Comparison of ENCODE assay signal across 8 cellular contexts in the genomic region with DNA sequence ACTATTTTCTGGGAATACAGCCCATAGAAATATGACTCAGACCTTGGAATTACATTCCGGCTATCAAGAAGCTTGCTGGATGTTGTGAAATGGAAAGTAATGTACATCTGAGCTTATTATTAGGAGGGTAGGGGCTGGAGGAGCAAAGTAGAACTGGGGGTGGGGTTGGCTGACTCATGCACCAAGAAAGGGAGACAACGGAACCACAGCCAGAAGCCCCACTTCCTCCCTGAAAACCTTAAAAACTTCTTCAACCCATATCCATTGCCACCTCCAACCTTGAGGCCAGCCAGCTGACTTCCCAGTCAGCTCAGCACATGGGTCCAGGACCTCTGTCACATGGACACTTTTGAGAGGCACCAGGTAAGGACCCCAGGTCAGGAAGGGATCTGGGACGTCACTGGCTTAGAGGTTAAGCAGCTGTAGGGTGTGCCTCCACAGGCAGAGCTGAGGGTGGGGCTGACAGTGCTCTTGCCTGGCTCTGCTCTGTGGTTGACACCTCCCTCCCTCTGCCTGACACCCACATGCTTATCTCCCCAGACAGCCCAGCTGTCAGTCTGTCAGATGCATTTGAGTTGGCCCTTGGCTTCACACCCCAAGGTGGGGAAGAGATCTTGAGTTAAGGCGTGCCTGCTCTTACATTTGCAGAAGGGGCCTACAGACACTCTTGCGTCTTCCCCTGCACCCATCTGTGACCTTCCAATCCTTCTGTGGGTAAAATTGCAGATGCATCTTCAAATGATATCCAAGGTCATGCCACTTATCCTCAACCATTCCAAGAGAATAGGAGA. TPM values are rescaled to one million over a fixed set of nuclear protein-coding genes. Genes with fewer than 3 reads are reported as not detected.
DNase-seq lines count a peak whose midpoint lies in the region; ATAC-seq, FAIRE-seq and TF ChIP-seq lines count a peak whose summit lies in the region.

No MANE protein-coding gene starts in this region.

- no peak for TF ChIP-seq EP300 in esophagus muscularis mucosa (IDR thresholded peaks at IDR 0.05)

- CTCF ChIA-PET in activated CD4-positive, alpha-beta T cell treated with anti-CD3 and anti-CD28 coated beads, Interleukin-2, amount 10 ng/mL, durations not matched to agents 7 days and 5 days (lab: Charles Lee) = interaction anchor here (0.5 to 4.0 kb wide), 14 partner anchors 8 to 144 kb away, joined by 3 to 33 read pairs (median 4); partner anchors contain the start of genes CEP85, DHDDS and SH3BGRL3
- CTCF ChIA-PET in endothelial cell of umbilical vein (lab: Charles Lee) (interaction anchor here (0.7 to 1.7 kb wide), 11 partner anchors 14 to 342 kb away, joined by 3 to 12 read pairs (median 5); partner anchors contain the start of genes CEP85 and ZNF593), OCI-LY7 (lab: Charles Lee; ENCODE audit: unreplicated experiment) (no interaction called here)

- H3K9me3 ChIP-seq in Karpas-422 (ENCODE audit: low read length) (no peaks in the 10 kb centered on the region), endothelial cell of umbilical vein (replicated peaks; ENCODE audit: control insufficient read depth, insufficient read depth, low read length) (no peaks in the 10 kb centered on the region), OCI-LY7 (ENCODE audit: low read length) (no peaks in the 10 kb centered on the region), esophagus muscularis mucosa (no peaks in the 10 kb centered on the region)

- no peaks in the 10 kb centered on the region for H3K4me1 ChIP-seq in Karpas-422 (ENCODE audit: low read length)
- H3K4me1 ChIP-seq in endothelial cell of umbilical vein (ENCODE audit: control insufficient read depth, extremely low read depth, insufficient read depth, low read length) = peaks cover 4% of the 10 kb centered on the region
- H3K4me1 ChIP-seq in OCI-LY7 (ENCODE audit: insufficient read depth, low read length, poor library complexity, severe bottlenecking) = no peaks in the 10 kb centered on the region
- H3K4me1 ChIP-seq in esophagus muscularis mucosa = peaks cover 0 to 8% (median 3%) of the 10 kb centered on the region in 4 donors

- H3K27me3 ChIP-seq in Karpas-422 (ENCODE audit: low read length) = no peaks in the 10 kb centered on the region
- H3K27me3 ChIP-seq in endothelial cell of umbilical vein (ENCODE audit: control insufficient read depth in 2 of 2, insufficient read depth in 2 of 2, low read length in 2 of 2) = peaks cover 0 to 3% of the 10 kb centered on the region in 2 experiments
- H3K27me3 ChIP-seq in esophagus muscularis mucosa = peaks cover 0 to 19% (median 0%) of the 10 kb centered on the region in 4 donors

- FAIRE-seq in endothelial cell of umbilical vein (lab: Jason Lieb, UNC) = no peak

- H3K27me3 Mint-ChIP-seq in activated CD4-positive, alpha-beta T cell treated with anti-CD3 and anti-CD28 coated beads, Interleukin-2, amount 10 ng/mL, durations not matched to agents 7 days and 5 days = no peaks in the 10 kb centered on the region

- H3K4me1 Mint-ChIP-seq in activated CD4-positive, alpha-beta T cell treated with anti-CD3 and anti-CD28 coated beads, Interleukin-2, amount 10 ng/mL, durations not matched to agents 7 days and 5 days = peaks cover 80% of the 10 kb centered on the region

- dilution Hi-C loops in endothelial cell of umbilical vein (cut with MboI; ENCODE audit: extremely low pct_ligation_motif_present, low sequenced_read_pairs) = no loop called here

- H3K4me2 ChIP-seq in Karpas-422 (ENCODE audit: low read depth, low read length, poor library complexity, severe bottlenecking) (no peak overlapping the region), endothelial cell of umbilical vein (ENCODE audit: insufficient read depth, low read length) (no peak overlapping the region), OCI-LY7 (ENCODE audit: low read length) (no peak overlapping the region)

- peak overlapping the region; percentile 88 for H3K27ac Mint-ChIP-seq in activated CD4-positive, alpha-beta T cell treated with anti-CD3 and anti-CD28 coated beads, Interleukin-2, amount 10 ng/mL, durations not matched to agents 7 days and 5 days

- H3K79me2 ChIP-seq in Karpas-422 (ENCODE audit: low read length) = no peaks in the 10 kb centered on the region
- H3K79me2 ChIP-seq in endothelial cell of umbilical vein (ENCODE audit: control insufficient read depth, insufficient read depth, low read length) = no peaks in the 10 kb centered on the region
- H3K79me2 ChIP-seq in OCI-LY7 (ENCODE audit: insufficient read depth, low read depth, low read length) = no peaks in the 10 kb centered on the region

- H3K4me3 ChIP-seq in Karpas-422 (ENCODE audit: low read length) (no peak overlapping the region), endothelial cell of umbilical vein (replicated peaks in 1 of 3; ENCODE audit: insufficient read depth in 1 of 3, low read depth in 1 of 3, low read length in 3 of 3) (no peak overlapping the region), skin epidermis (no peak overlapping the region), OCI-LY7 (ENCODE audit: low read depth, low read length, poor library complexity, severe bottlenecking) (no peak overlapping the region), esophagus muscularis mucosa (no peak overlapping the region)

- TF ChIP-seq CTCF in endothelial cell of umbilical vein (IDR thresholded peaks at IDR 0.05; ENCODE audit: extremely low read depth in 1 of 2, insufficient read depth in 1 of 2, low read depth in 1 of 2, low read length in 2 of 2) = no peak
- TF ChIP-seq CTCF in OCI-LY7 (conservative IDR thresholded peaks at IDR 0.05; ENCODE audit: low read length) = no peak
- no peak for TF ChIP-seq CTCF in esophagus muscularis mucosa (IDR thresholded peaks at IDR 0.05)

- ATAC-seq in GM19452 (IDR thresholded peaks at IDR 0.05; ENCODE audit: unreplicated experiment) = peak; percentile 88

- H3K36me3 ChIP-seq in Karpas-422 (ENCODE audit: insufficient read depth, low read length) (no peaks in the 10 kb centered on the region), endothelial cell of umbilical vein (ENCODE audit: control insufficient read depth in 2 of 2, extremely low read depth in 1 of 2, insufficient read depth in 2 of 2, low read length in 2 of 2) (no peaks in the 10 kb centered on the region), OCI-LY7 (ENCODE audit: insufficient read depth, low read length) (no peaks in the 10 kb centered on the region), esophagus muscularis mucosa (no peaks in the 10 kb centered on the region)

- TF ChIP-seq POLR2A in endothelial cell of umbilical vein (IDR thresholded peaks at IDR 0.05; ENCODE audit: low read depth, low read length) = no peak
- TF ChIP-seq POLR2A in esophagus muscularis mucosa (IDR thresholded peaks at IDR 0.05; ENCODE audit: low read depth) = no peak

- POLR2A ChIA-PET in activated CD4-positive, alpha-beta T cell treated with anti-CD3 and anti-CD28 coated beads, Interleukin-2, amount 10 ng/mL, durations not matched to agents 7 days and 5 days (lab: Charles Lee) = interaction anchor here (0.7 to 1.3 kb wide), 2 partner anchors 31 to 94 kb away, joined by 4 read pairs; no protein-coding TSS in a partner anchor
- POLR2A ChIA-PET in endothelial cell of umbilical vein (lab: Charles Lee) (no interaction called here), OCI-LY7 (lab: Charles Lee) (interaction anchor here (0.5 to 1.0 kb wide), 2 partner anchors 99 to 1366 kb away, joined by 3 read pairs; no protein-coding TSS in a partner anchor)

- H3K36me3 Mint-ChIP-seq in activated CD4-positive, alpha-beta T cell treated with anti-CD3 and anti-CD28 coated beads, Interleukin-2, amount 10 ng/mL, durations not matched to agents 7 days and 5 days (ENCODE audit: low read depth) = peaks cover 15% of the 10 kb centered on the region

- H3K27ac ChIP-seq in Karpas-422 (ENCODE audit: low read length) (no peak overlapping the region), endothelial cell of umbilical vein (ENCODE audit: insufficient read depth, low read depth, low read length) (no peak overlapping the region), skin epidermis (peak overlapping the region in 18 of 21 experiments; percentile 51 to 90 (median 76)), OCI-LY7 (ENCODE audit: low read depth, low read length, poor library complexity, severe bottlenecking) (no peak overlapping the region), esophagus muscularis mucosa (replicated peaks in 1 of 4) (no peak overlapping the region)

- DNase-seq in A172 (ENCODE audit: low spot score) = peak; percentile 96
- peak; percentile 26 for DNase-seq in Karpas-422
- DNase-seq in activated CD4-positive, alpha-beta T cell treated with anti-CD3 and anti-CD28 coated beads, Interleukin-2, amount 10 ng/mL, durations not matched to agents 7 days and 5 days = peak; percentile 88
- DNase-seq in endothelial cell of umbilical vein (ENCODE audit: low read depth, low spot score) = peak; percentile 53
- no peak for DNase-seq in OCI-LY7 (ENCODE audit: low spot score)
- no peak for DNase-seq in esophagus muscularis mucosa (ENCODE audit: extremely low spot score)

- no peaks in the 10 kb centered on the region for H3K9me2 ChIP-seq in Karpas-422 (replicated peaks; ENCODE audit: insufficient read depth, low read length)
- H3K9me2 ChIP-seq in OCI-LY7 (ENCODE audit: insufficient read depth, low read length) = no peaks in the 10 kb centered on the region

- H3K9ac ChIP-seq in Karpas-422 (ENCODE audit: low read length) (no peak overlapping the region), endothelial cell of umbilical vein (replicated peaks; ENCODE audit: extremely low read depth, insufficient read depth, low read length) (no peak overlapping the region)

- H3K9me1 ChIP-seq in endothelial cell of umbilical vein (replicated peaks; ENCODE audit: control insufficient read depth, extremely low read depth, insufficient read depth, low read length) = no peaks in the 10 kb centered on the region

- H3K4me3 Mint-ChIP-seq in activated CD4-positive, alpha-beta T cell treated with anti-CD3 and anti-CD28 coated beads, Interleukin-2, amount 10 ng/mL, durations not matched to agents 7 days and 5 days = peak overlapping the region; percentile 30

- WGBS in esophagus muscularis mucosa = 30% methylated on average over 5 of the region's 5 CpGs

- no peak overlapping the region for H2AFZ ChIP-seq in Karpas-422 (ENCODE audit: low read length)
- no peak overlapping the region for H2AFZ ChIP-seq in endothelial cell of umbilical vein (ENCODE audit: low read depth, low read length)
- no peak overlapping the region for H2AFZ ChIP-seq in OCI-LY7 (ENCODE audit: low read length)

- BruUV-seq in endothelial cell of umbilical vein (replicated peaks; lab: Mats Ljungman, UMichigan) (no TSS peak), OCI-LY7 (replicated peaks; lab: Mats Ljungman, UMichigan) (no TSS peak)

- peaks cover 2% of the 10 kb centered on the region for H3K9me3 Mint-ChIP-seq in activated CD4-positive, alpha-beta T cell treated with anti-CD3 and anti-CD28 coated beads, Interleukin-2, amount 10 ng/mL, durations not matched to agents 7 days and 5 days

- H4K20me1 ChIP-seq in Karpas-422 (ENCODE audit: insufficient read depth, low read depth, low read length) = no peaks in the 10 kb centered on the region
- H4K20me1 ChIP-seq in endothelial cell of umbilical vein (replicated peaks; ENCODE audit: control insufficient read depth, extremely low read depth, insufficient read depth, low read length) = no peaks in the 10 kb centered on the region
- H4K20me1 ChIP-seq in OCI-LY7 (ENCODE audit: insufficient read depth, low read length) = no peaks in the 10 kb centered on the region

- intact Hi-C loops in endothelial cell of umbilical vein (cut with micrococcal nuclease) = no loop called here
- intact Hi-C loops in OCI-LY7 (cut with micrococcal nuclease; ENCODE audit: unreplicated experiment) = no loop called here
- intact Hi-C loops in esophagus muscularis mucosa (cut with DNase I) = no loop called here

RNA-seq across cellular contexts. Expression of gene ZNF683, which starts 5.7 kb away (rescaled TPM):
- total RNA-seq in A172 (2014; rRNA removed; shearing (Covaris generic)) = not detected in 2 replicates
- not detected in 2 replicates for total RNA-seq in Karpas-422 (2014; rRNA removed; shearing (Covaris generic); ENCODE audit: low replicate concordance)
- under 1 TPM in 1 of 2 experiments, not detected in 1; 0.17 TPM for total RNA-seq in activated CD4-positive, alpha-beta T cell treated with anti-CD3 and anti-CD28 coated beads, Interleukin-2, amount 10 ng/mL, durations not matched to agents 7 days and 5 days
- total RNA-seq in endothelial cell of umbilical vein (not detected in 2 replicates), OCI-LY7 (2022) (not detected in 2 replicates), esophagus muscularis mucosa (not detected)
- polyA plus RNA-seq in endothelial cell of umbilical vein = not detected in 2 replicates
- not detected in 2 replicates for polyA plus RNA-seq in endothelial cell of umbilical vein (2011; cell fraction: cytosol; rRNA removed)
- not detected in 2 replicates for polyA plus RNA-seq in endothelial cell of umbilical vein (2011; cell fraction: nucleus; rRNA removed)
- polyA plus RNA-seq in endothelial cell of umbilical vein (2012) = not detected in 2 replicates
- not detected in 2 replicates for polyA minus RNA-seq in endothelial cell of umbilical vein
- not detected for polyA minus RNA-seq in endothelial cell of umbilical vein (2011; cell fraction: cytosol; rRNA and poly(A)+ RNA removed)
- not detected in 2 replicates for polyA minus RNA-seq in endothelial cell of umbilical vein (2011; cell fraction: nucleus; rRNA and poly(A)+ RNA removed)
- not detected in 2 replicates for total RNA-seq in OCI-LY7 (2014; rRNA removed; shearing (Covaris generic))

RNA-seq across cellular contexts. Expression of gene CRYBG2, which starts 24.4 kb away (rescaled TPM):
- total RNA-seq in A172 (2014; rRNA removed; shearing (Covaris generic)) = 0.02 and 0.17 TPM in 2 replicates
- 1.3 TPM in 1 of 2 replicates, not detected in the other for total RNA-seq in Karpas-422 (2014; rRNA removed; shearing (Covaris generic); ENCODE audit: low replicate concordance)
- 1 to 10 TPM; 2.2 to 2.6 TPM for total RNA-seq in activated CD4-positive, alpha-beta T cell treated with anti-CD3 and anti-CD28 coated beads, Interleukin-2, amount 10 ng/mL, durations not matched to agents 7 days and 5 days
- total RNA-seq in endothelial cell of umbilical vein = not detected in 2 replicates
- polyA plus RNA-seq in endothelial cell of umbilical vein = not detected in 2 replicates
- polyA plus RNA-seq in endothelial cell of umbilical vein (2011; cell fraction: cytosol; rRNA removed) = not detected in 2 replicates
- not detected in 2 replicates for polyA plus RNA-seq in endothelial cell of umbilical vein (2011; cell fraction: nucleus; rRNA removed)
- not detected in 2 replicates for polyA plus RNA-seq in endothelial cell of umbilical vein (2012)
- not detected in 2 replicates for polyA minus RNA-seq in endothelial cell of umbilical vein
- polyA minus RNA-seq in endothelial cell of umbilical vein (2011; cell fraction: cytosol; rRNA and poly(A)+ RNA removed) = 1.3 TPM
- not detected in 2 replicates for polyA minus RNA-seq in endothelial cell of umbilical vein (2011; cell fraction: nucleus; rRNA and poly(A)+ RNA removed)
- 1.3 and 4.4 TPM in 2 replicates for total RNA-seq in OCI-LY7 (2014; rRNA removed; shearing (Covaris generic))
- 3.0 and 5.5 TPM in 2 replicates for total RNA-seq in OCI-LY7 (2022)
- under 1 TPM in 2 of 4 donors, not detected in 2; 0.42 to 0.86 TPM for total RNA-seq in esophagus muscularis mucosa

RNA-seq across cellular contexts. Expression of gene LIN28A, which starts 32.3 kb away (rescaled TPM):
- total RNA-seq in A172 (2014; rRNA removed; shearing (Covaris generic)) = not detected in 2 replicates
- 0.04 TPM in 1 of 2 replicates, not detected in the other for total RNA-seq in Karpas-422 (2014; rRNA removed; shearing (Covaris generic); ENCODE audit: low replicate concordance)
- not detected for total RNA-seq in activated CD4-positive, alpha-beta T cell treated with anti-CD3 and anti-CD28 coated beads, Interleukin-2, amount 10 ng/mL, durations not matched to agents 7 days and 5 days
- total RNA-seq in endothelial cell of umbilical vein = not detected in 2 replicates
- polyA plus RNA-seq in endothelial cell of umbilical vein = 0.10 and 0.11 TPM in 2 replicates
- 0.01 TPM in 1 of 2 replicates, not detected in the other for polyA plus RNA-seq in endothelial cell of umbilical vein (2011; cell fraction: cytosol; rRNA removed)
- not detected in 2 replicates for polyA plus RNA-seq in endothelial cell of umbilical vein (2011; cell fraction: nucleus; rRNA removed)
- polyA plus RNA-seq in endothelial cell of umbilical vein (2012) = not detected in 2 replicates
- polyA minus RNA-seq in endothelial cell of umbilical vein = not detected in 2 replicates
- not detected for polyA minus RNA-seq in endothelial cell of umbilical vein (2011; cell fraction: cytosol; rRNA and poly(A)+ RNA removed)
- polyA minus RNA-seq in endothelial cell of umbilical vein (2011; cell fraction: nucleus; rRNA and poly(A)+ RNA removed) = not detected in 2 replicates
- total RNA-seq in OCI-LY7 (2014; rRNA removed; shearing (Covaris generic)) = not detected in 2 replicates
- not detected in 2 replicates for total RNA-seq in OCI-LY7 (2022)
- total RNA-seq in esophagus muscularis mucosa = not detected

RNA-seq across cellular contexts. Expression of gene DHDDS, which starts 53.8 kb away (rescaled TPM):
- total RNA-seq in A172 (2014; rRNA removed; shearing (Covaris generic)) = 36.1 and 61.3 TPM in 2 replicates
- total RNA-seq in Karpas-422 (2014; rRNA removed; shearing (Covaris generic); ENCODE audit: low replicate concordance) = 17.0 and 31.1 TPM in 2 replicates
- total RNA-seq in activated CD4-positive, alpha-beta T cell treated with anti-CD3 and anti-CD28 coated beads, Interleukin-2, amount 10 ng/mL, durations not matched to agents 7 days and 5 days = 10 to 100 TPM; 49.1 to 55.3 TPM
- total RNA-seq in endothelial cell of umbilical vein = 60.3 and 70.7 TPM in 2 replicates
- polyA plus RNA-seq in endothelial cell of umbilical vein = 44.3 and 51.3 TPM in 2 replicates
- polyA plus RNA-seq in endothelial cell of umbilical vein (2011; cell fraction: cytosol; rRNA removed) = 35.8 and 37.8 TPM in 2 replicates
- 123 and 162 TPM in 2 replicates for polyA plus RNA-seq in endothelial cell of umbilical vein (2011; cell fraction: nucleus; rRNA removed)
- 51.7 and 53.6 TPM in 2 replicates for polyA plus RNA-seq in endothelial cell of umbilical vein (2012)
- 73.8 and 82.5 TPM in 2 replicates for polyA minus RNA-seq in endothelial cell of umbilical vein
- polyA minus RNA-seq in endothelial cell of umbilical vein (2011; cell fraction: cytosol; rRNA and poly(A)+ RNA removed) = 14.1 TPM
- 57.1 and 73.2 TPM in 2 replicates for polyA minus RNA-seq in endothelial cell of umbilical vein (2011; cell fraction: nucleus; rRNA and poly(A)+ RNA removed)
- 33.2 and 39.0 TPM in 2 replicates for total RNA-seq in OCI-LY7 (2014; rRNA removed; shearing (Covaris generic))
- 43.4 and 45.1 TPM in 2 replicates for total RNA-seq in OCI-LY7 (2022)
- total RNA-seq in esophagus muscularis mucosa = 10 to 100 TPM; 28.7 to 38.9 (median 30.4) TPM

Comparison
In these comparisons a context has a peak if more than half of its experiments do, and no peak if none do; other contexts are left out.
1. DNase-seq: peak in A172 (single experiment), Karpas-422 (single experiment), activated CD4-positive, alpha-beta T cell treated with anti-CD3 and anti-CD28 coated beads, Interleukin-2, amount 10 ng/mL, durations not matched to agents 7 days and 5 days (single experiment) and endothelial cell of umbilical vein (single experiment); none in OCI-LY7 (single experiment) and esophagus muscularis mucosa (single experiment).
2. H3K27ac ChIP-seq: peak in skin epidermis (18 of 21); none in Karpas-422 (single experiment), endothelial cell of umbilical vein (single experiment), OCI-LY7 (single experiment) and esophagus muscularis mucosa (0 of 4).